26 cellular contexts compared by ENCODE assay signal in genomic region chr12:106181416-106182114, GRCh38. TPM values are rescaled to one million over a fixed set of nuclear protein-coding genes. Genes with fewer than 3 reads are reported as not detected.
"Had no signal": no experiment of that assay in that cellular context is flagged by ENCODE, and none has a peak within 500 bp of the region (broad histone marks: within the 10 kb centered on the region; RNA-seq: fewer than 3 reads in every experiment).

No MANE protein-coding gene starts in this region.

- H3K9me3 Mint-ChIP-seq: activated naive CD4-positive, alpha-beta T cell treated with anti-CD3 and anti-CD28 coated beads, Interleukin-2, amount 50 U/mL, for 72 hours; activated T-cell treated with anti-CD3 and anti-CD28 coated beads, Interleukin-2, amount 50 U/mL, for 72 hours; nephron; stimulated activated naive B cell treated with anti-CD40 and anti-IgM and Interleukin-4, amounts not matched to agents 10 μg/mL and 1 μg/mL and 100 μg/mL, for 72 hours had no signal

- H3K9me3 ChIP-seq: body of pancreas, gastrocnemius medialis, prostate gland, stomach, tibial artery had no signal

- H3K4me3 ChIP-seq: body of pancreas, cardiac muscle cell, coronary artery, dorsolateral prefrontal cortex, gastrocnemius medialis, hepatocyte, prostate gland, smooth muscle cell, stomach, tibial artery had no signal

- H2AFZ ChIP-seq: hepatocyte had no signal

- FAIRE-seq: endothelial cell of umbilical vein, keratinocyte had no signal

- H3K27me3 ChIP-seq: body of pancreas, cardiac muscle cell, gastrocnemius medialis, hepatocyte, stomach, tibial artery had no signal

- H3K27ac Mint-ChIP-seq: activated CD4-positive, alpha-beta T cell treated with anti-CD3 and anti-CD28 coated beads for 36 hours; activated naive CD4-positive, alpha-beta T cell treated with anti-CD3 and anti-CD28 coated beads, Interleukin-2, amount 50 U/mL, for 72 hours; activated T-cell treated with anti-CD3 and anti-CD28 coated beads, Interleukin-2, amount 50 U/mL, for 72 hours; stimulated activated naive B cell treated with anti-CD40 and anti-IgM and Interleukin-4, amounts not matched to agents 10 μg/mL and 1 μg/mL and 100 μg/mL, for 72 hours had no signal

- H3K27ac ChIP-seq: body of pancreas, cardiac muscle cell, coronary artery, dorsolateral prefrontal cortex, gastrocnemius medialis, hepatocyte, prostate gland, tibial artery had no signal

- H3K4me1 ChIP-seq: body of pancreas, prostate gland had no signal

- DNase-seq: activated CD4-positive, alpha-beta T cell treated with anti-CD3 and anti-CD28 coated beads for 36 hours; activated CD4-positive, CD25-positive, alpha-beta regulatory T cell; activated naive CD4-positive, alpha-beta T cell; activated T-cell treated with anti-CD3 and anti-CD28 coated beads for 4 hours; activated T-cell treated with anti-CD3 and anti-CD28 coated beads, Interleukin-2, amount 50 U/mL, for 72 hours; anterior cingulate cortex; body of pancreas; cerebellar nuclear complex; dorsolateral prefrontal cortex; effector memory CD4-positive, alpha-beta T cell; gastrocnemius medialis; left cardiac atrium; mammary epithelial cell; stimulated activated CD4-positive, alpha-beta T cell treated with anti-CD3 and anti-CD28 coated beads, Interleukin-1b, Interleukin-23, amount 100 ng/mL, for 48 hours; stimulated activated naive B cell treated with anti-CD40 and anti-IgM and Interleukin-4, amounts not matched to agents 10 μg/mL and 1 μg/mL and 100 μg/mL, for 72 hours; stomach; tibial artery had no signal

- H3K36me3 ChIP-seq: cardiac muscle cell, gastrocnemius medialis, prostate gland, stomach, tibial artery had no signal

- H3K4me3 Mint-ChIP-seq: activated CD4-positive, alpha-beta T cell treated with anti-CD3 and anti-CD28 coated beads for 36 hours; activated T-cell treated with anti-CD3 and anti-CD28 coated beads, Interleukin-2, amount 50 U/mL, for 72 hours; nephron; stimulated activated naive B cell treated with anti-CD40 and anti-IgM and Interleukin-4, amounts not matched to agents 10 μg/mL and 1 μg/mL and 100 μg/mL, for 72 hours had no signal

- H3K4me2 ChIP-seq: hepatocyte, smooth muscle cell had no signal

- H3K79me2 ChIP-seq: hepatocyte had no signal

- H3K36me3 Mint-ChIP-seq: activated naive CD4-positive, alpha-beta T cell treated with anti-CD3 and anti-CD28 coated beads, Interleukin-2, amount 50 U/mL, for 72 hours; stimulated activated naive B cell treated with anti-CD40 and anti-IgM and Interleukin-4, amounts not matched to agents 10 μg/mL and 1 μg/mL and 100 μg/mL, for 72 hours had no signal

- H3K4me1 Mint-ChIP-seq: activated CD4-positive, alpha-beta T cell treated with anti-CD3 and anti-CD28 coated beads for 36 hours; stimulated activated naive B cell treated with anti-CD40 and anti-IgM and Interleukin-4, amounts not matched to agents 10 μg/mL and 1 μg/mL and 100 μg/mL, for 72 hours had no signal

RNA-seq across cellular contexts. Expression of gene NUAK1, which starts 42.8 kb away (rescaled TPM):
- total RNA-seq: activated CD4-positive, alpha-beta T cell treated with anti-CD3 and anti-CD28 coated beads for 36 hours; activated naive CD4-positive, alpha-beta T cell treated with anti-CD3 and anti-CD28 coated beads, Interleukin-2, amount 50 U/mL, for 72 hours had no signal
